1 cellular context compared by ENCODE assay signal in the genomic region with DNA sequence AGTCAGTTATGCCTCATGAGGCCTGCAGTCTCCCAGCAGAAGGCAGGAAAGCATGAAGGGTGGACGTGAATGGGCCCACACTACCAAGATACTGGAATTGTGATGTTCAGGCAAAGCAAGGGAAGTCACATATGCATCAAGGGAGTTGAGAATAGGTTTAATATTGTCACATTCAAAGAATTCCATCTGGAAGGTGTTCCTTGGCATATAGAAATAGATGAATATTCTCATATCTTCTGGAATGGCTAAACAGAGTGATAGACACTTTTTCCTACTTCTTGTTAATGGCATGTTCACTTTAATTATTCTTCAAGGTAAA.
TF ChIP-seq lines count a peak whose summit lies in the region.

No MANE protein-coding gene starts in this region.

TF ChIP-seq in H1, 55 proteins besides CTCF, POLR2A, EP300 and RAD21:
- TF ChIP-seq CREB1 (IDR thresholded peaks at IDR 0.05) (no peak), TAF7 (optimal IDR thresholded peaks at IDR 0.05; ENCODE audit: borderline replicate concordance, low read depth, low read length) (no peak), EZH2 (IDR thresholded peaks at IDR 0.05; ENCODE audit: low read depth, low read length, severe bottlenecking) (no peak), GTF2F1 (IDR thresholded peaks at IDR 0.05; ENCODE audit: borderline replicate concordance, low read depth, low read length) (no peak), KDM1A (IDR thresholded peaks at IDR 0.05; ENCODE audit: borderline replicate concordance, low read length) (no peak), CHD2 (IDR thresholded peaks at IDR 0.05; ENCODE audit: low read length) (no peak), BACH1 (IDR thresholded peaks at IDR 0.05; ENCODE audit: low read length) (no peak), BCL11A (IDR thresholded peaks at IDR 0.05; ENCODE audit: low read depth in 2 of 2, low read length in 2 of 2) (no peak), NANOG (IDR thresholded peaks at IDR 0.05; ENCODE audit: insufficient read depth, low read depth, low read length, poor library complexity, severe bottlenecking) (no peak)
- TF ChIP-seq, protein P1, sequence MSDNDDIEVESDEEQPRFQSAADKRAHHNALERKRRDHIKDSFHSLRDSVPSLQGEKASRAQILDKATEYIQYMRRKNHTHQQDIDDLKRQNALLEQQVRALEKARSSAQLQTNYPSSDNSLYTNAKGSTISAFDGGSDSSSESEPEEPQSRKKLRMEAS (IDR thresholded peaks at IDR 0.05), result no peak
- TF ChIP-seq, protein P2, sequence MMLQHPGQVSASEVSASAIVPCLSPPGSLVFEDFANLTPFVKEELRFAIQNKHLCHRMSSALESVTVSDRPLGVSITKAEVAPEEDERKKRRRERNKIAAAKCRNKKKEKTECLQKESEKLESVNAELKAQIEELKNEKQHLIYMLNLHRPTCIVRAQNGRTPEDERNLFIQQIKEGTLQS (IDR thresholded peaks at IDR 0.05; ENCODE audit: insufficient read depth, low read depth, low read length), result no peak
- TF ChIP-seq, protein P3, sequence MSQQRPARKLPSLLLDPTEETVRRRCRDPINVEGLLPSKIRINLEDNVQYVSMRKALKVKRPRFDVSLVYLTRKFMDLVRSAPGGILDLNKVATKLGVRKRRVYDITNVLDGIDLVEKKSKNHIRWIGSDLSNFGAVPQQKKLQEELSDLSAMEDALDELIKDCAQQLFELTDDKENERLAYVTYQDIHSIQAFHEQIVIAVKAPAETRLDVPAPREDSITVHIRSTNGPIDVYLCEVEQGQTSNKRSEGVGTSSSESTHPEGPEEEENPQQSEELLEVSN (IDR thresholded peaks at IDR 0.05), result no peak
